In genomic region chr19:6066661-6067646, GRCh38 we compare ENCODE assay signal across 8 cellular contexts. TPM values are rescaled to one million over a fixed set of nuclear protein-coding genes. Genes with fewer than 3 reads are reported as not detected.
DNase-seq lines count a peak whose midpoint lies in the region; ATAC-seq and TF ChIP-seq lines count a peak whose summit lies in the region.

No MANE protein-coding gene starts in this region.

- H3K27ac ChIP-seq in brain microvascular endothelial cell = peak overlapping the region; percentile 49
- peak overlapping the region; percentile 62 for H3K27ac ChIP-seq in psoas muscle

- in situ Hi-C loops in brain microvascular endothelial cell (cut with HindIII; ENCODE audit: low pct_ligation_motif_present, low sequenced_read_pairs) = no loop called here

- H3K4me3 ChIP-seq in brain microvascular endothelial cell (ENCODE audit: low read depth, low read length) (no peak overlapping the region), psoas muscle (no peak overlapping the region)

- WGBS in psoas muscle, 3 donors = 9 to 11% (median 9%) methylated on average over 18 of the region's 18 CpGs

- peaks cover 13% of the 10 kb centered on the region for H3K4me1 ChIP-seq in psoas muscle

- intact Hi-C loops in psoas muscle (cut with DNase I) = no loop called here

- H3K9me3 ChIP-seq in psoas muscle = no peaks in the 10 kb centered on the region

- peak; percentile 96 for DNase-seq in AG09319 (ENCODE audit: extremely low read depth, low read depth)
- DNase-seq in HCEC 1CT = peak; percentile 75
- peak; percentile 81 to 82 for DNase-seq in NCI-H526 (lab: John Stamatoyannopoulos, UW)
- peak; percentile 94 for DNase-seq in brain microvascular endothelial cell
- DNase-seq in hepatic stellate cell (ENCODE audit: low spot score) = peak; percentile 95
- DNase-seq in psoas muscle = peak; percentile 85 to 92

- ATAC-seq in psoas muscle (peak in 3 of 4 donors; percentile 34 to 75 (median 50)), GM19467 (IDR thresholded peaks at IDR 0.05; ENCODE audit: unreplicated experiment) (no peak), GM19324 (IDR thresholded peaks at IDR 0.05; ENCODE audit: low FRiP score, unreplicated experiment) (no peak)

- H3K36me3 ChIP-seq in brain microvascular endothelial cell (replicated peaks) (no peaks in the 10 kb centered on the region), psoas muscle (ENCODE audit: insufficient read depth in 1 of 2, low read depth in 1 of 2) (no peaks in the 10 kb centered on the region)

- TF ChIP-seq CTCF in AG09319 (IDR thresholded peaks at IDR 0.05; ENCODE audit: low read depth, low read length) (no peak), brain microvascular endothelial cell (IDR thresholded peaks at IDR 0.05; ENCODE audit: low read depth, low read length, missing control alignments) (no peak), psoas muscle (IDR thresholded peaks at IDR 0.05) (no peak)

- no peaks in the 10 kb centered on the region for H3K27me3 ChIP-seq in brain microvascular endothelial cell (replicated peaks)
- H3K27me3 ChIP-seq in psoas muscle (ENCODE audit: insufficient read depth in 3 of 3, low read length in 2 of 3) = peaks cover 0 to 37% (median 0%) of the 10 kb centered on the region in 3 donors

RNA-seq across cellular contexts. Expression of gene RFX2, which starts 43.3 kb away (rescaled TPM):
- 1 to 10 TPM in 2 of 4 donors, under 1 TPM in 2; 0.71 to 2.1 (median 1.3) TPM for total RNA-seq in psoas muscle
- 1 to 10 TPM in 2 of 3 donors, under 1 TPM in 1; 0.58 to 1.5 (median 1.0) TPM for polyA plus RNA-seq in psoas muscle

Comparison
In these comparisons a context has a peak if more than half of its experiments do, and no peak if none do; other contexts are left out.
1. ATAC-seq: peak in psoas muscle (3 of 4); none in GM19467 (single experiment) and GM19324 (single experiment).
2. Peak in every context shown above with its lines, with median percentiles within 50 percentile points of each other: DNase-seq.